ENCODE assay signal across 2 cellular contexts in the genomic region with DNA sequence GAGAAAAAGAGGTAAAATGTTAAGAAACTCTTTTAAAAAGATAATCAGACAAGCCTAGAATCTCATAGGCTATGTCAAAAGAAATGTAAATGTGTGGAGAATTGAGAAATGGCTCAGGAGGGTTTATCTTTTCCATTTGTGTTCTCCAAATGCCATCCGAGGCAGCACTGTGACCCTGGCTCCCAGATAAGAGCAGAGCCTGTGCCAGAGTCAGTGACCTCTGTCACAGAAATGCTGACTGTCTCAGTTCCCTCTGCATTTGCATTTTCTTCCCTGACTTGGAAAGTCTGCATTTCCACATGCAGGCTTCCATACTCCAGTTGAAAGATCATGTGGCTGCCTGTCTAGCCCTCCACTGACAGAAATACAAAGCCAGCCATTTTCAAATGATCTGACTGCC.
TF ChIP-seq lines count a peak whose summit lies in the region.

No MANE protein-coding gene starts in this region.

TF ChIP-seq in HepG2, 621 proteins besides CTCF, POLR2A, EP300 and RAD21:
- no peak for TF ChIP-seq KAT7 (CRISPR knock-in tag; IDR thresholded peaks at IDR 0.05; ENCODE audit: borderline replicate concordance)
- peak in 1 of 2 experiments; percentile 33; a peak in 1 of 4 replicates for TF ChIP-seq MAFK (conservative IDR thresholded peaks at IDR 0.05 in 1 of 2, IDR thresholded peaks at IDR 0.05 in 1 of 2; ENCODE audit: low read length in 2 of 2)

TF ChIP-seq in HEK293T, 16 proteins besides CTCF, POLR2A, EP300 and RAD21:
- TF ChIP-seq, protein P1, sequence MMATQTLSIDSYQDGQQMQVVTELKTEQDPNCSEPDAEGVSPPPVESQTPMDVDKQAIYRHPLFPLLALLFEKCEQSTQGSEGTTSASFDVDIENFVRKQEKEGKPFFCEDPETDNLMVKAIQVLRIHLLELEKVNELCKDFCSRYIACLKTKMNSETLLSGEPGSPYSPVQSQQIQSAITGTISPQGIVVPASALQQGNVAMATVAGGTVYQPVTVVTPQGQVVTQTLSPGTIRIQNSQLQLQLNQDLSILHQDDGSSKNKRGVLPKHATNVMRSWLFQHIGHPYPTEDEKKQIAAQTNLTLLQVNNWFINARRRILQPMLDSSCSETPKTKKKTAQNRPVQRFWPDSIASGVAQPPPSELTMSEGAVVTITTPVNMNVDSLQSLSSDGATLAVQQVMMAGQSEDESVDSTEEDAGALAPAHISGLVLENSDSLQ (IDR thresholded peaks at IDR 0.05) = no peak
- TF ChIP-seq FOXA1 (IDR thresholded peaks at IDR 0.05) (no peak), CTBP1 (IDR thresholded peaks at IDR 0.05; ENCODE audit: borderline replicate concordance) (no peak), SUZ12 (IDR thresholded peaks at IDR 0.05) (no peak), LEF1 (IDR thresholded peaks at IDR 0.05; ENCODE audit: borderline replicate concordance) (no peak), FOXM1 (IDR thresholded peaks at IDR 0.05; ENCODE audit: borderline replicate concordance) (no peak), L3MBTL2 (conservative IDR thresholded peaks at IDR 0.05) (no peak), HDGF (IDR thresholded peaks at IDR 0.05; ENCODE audit: borderline replicate concordance) (no peak), BHLHE40 (IDR thresholded peaks at IDR 0.05; ENCODE audit: borderline replicate concordance) (no peak)
